ENCODE assay signal across 9 cellular contexts in genomic region chr16:87457724-87458423, GRCh38. TPM values are rescaled to one million over a fixed set of nuclear protein-coding genes. Genes with fewer than 3 reads are reported as not detected.
DNase-seq lines count a peak whose midpoint lies in the region; ATAC-seq and TF ChIP-seq lines count a peak whose summit lies in the region.
"Had no signal": no experiment of that assay in that cellular context is flagged by ENCODE, and none has a peak within 500 bp of the region (broad histone marks: within the 10 kb centered on the region; RNA-seq: fewer than 3 reads in every experiment).

No MANE protein-coding gene starts in this region.

- H3K4me1 ChIP-seq in breast epithelium (peaks cover 0 to 8% of the 10 kb centered on the region in 2 donors), psoas muscle (peaks cover 17% of the 10 kb centered on the region)

- no peaks in the 10 kb centered on the region for H3K36me3 ChIP-seq in breast epithelium
- H3K36me3 ChIP-seq in psoas muscle (ENCODE audit: insufficient read depth in 1 of 2, low read depth in 1 of 2) = peaks cover 0 to 36% of the 10 kb centered on the region in 2 donors

- TF ChIP-seq CTCF in breast epithelium (IDR thresholded peaks at IDR 0.05) (no peak), psoas muscle (IDR thresholded peaks at IDR 0.05) (no peak)

- H3K9me3 ChIP-seq in breast epithelium (no peaks in the 10 kb centered on the region), psoas muscle (no peaks in the 10 kb centered on the region)
- H3K9me3 ChIP-seq: heart right ventricle had no signal

- DNase-seq in COLO829 (ENCODE audit: low spot score) (peak; percentile 94), NCI-H226 (peak; percentile 87), breast epithelium (ENCODE audit: low spot score in 2 of 2) (peak in 1 of 2 donors; percentile 57), psoas muscle (no peak), C1 segment of cervical spinal cord (lab: John Stamatoyannopoulos, UW) (no peak), mucosa of gallbladder (ENCODE audit: low spot score) (no peak), NCI-H2196 (lab: John Stamatoyannopoulos, UW; ENCODE audit: unreplicated experiment) (no peak)
- DNase-seq: heart right ventricle had no signal

- ATAC-seq in psoas muscle (peak in 3 of 4 donors; percentile 48 to 75 (median 53)), HG02870 (IDR thresholded peaks at IDR 0.05; ENCODE audit: unreplicated experiment) (no peak)

- H3K27me3 ChIP-seq in breast epithelium (no peaks in the 10 kb centered on the region), psoas muscle (ENCODE audit: insufficient read depth in 3 of 3, low read length in 2 of 3) (no peaks in the 10 kb centered on the region)
- H3K27me3 ChIP-seq: heart right ventricle had no signal

- H3K4me3 ChIP-seq in breast epithelium (no peak overlapping the region), psoas muscle (no peak overlapping the region)
- H3K4me3 ChIP-seq: heart right ventricle had no signal

- H3K27ac ChIP-seq in breast epithelium (peak overlapping the region; percentile 73 to 79), psoas muscle (no peak overlapping the region)

- intact Hi-C loops in breast epithelium (cut with DNase I; ENCODE audit: low total_unique reads) = no loop called here
- intact Hi-C loops in psoas muscle (cut with DNase I) = no loop called here

- no peak for TF ChIP-seq POLR2A in breast epithelium (IDR thresholded peaks at IDR 0.05)

- 66 to 70% (median 68%) methylated on average over 22 of the region's 22 CpGs for WGBS in psoas muscle, 3 donors

RNA-seq across cellular contexts. Expression of gene ZCCHC14, which starts 35.0 kb away (rescaled TPM):
- 10 to 100 TPM; 15.2 to 21.0 (median 18.7) TPM for total RNA-seq in breast epithelium
- 10 to 100 TPM; 14.6 to 17.3 (median 15.8) TPM for total RNA-seq in psoas muscle
- 10 to 100 TPM in 1 of 3 donors, 1 to 10 TPM in 2; 5.8 to 12.1 (median 6.0) TPM for polyA plus RNA-seq in psoas muscle
- 25.1 TPM for total RNA-seq in mucosa of gallbladder

Comparison
In these comparisons a context has a peak if more than half of its experiments do, and no peak if none do; other contexts are left out.
1. DNase-seq: peak in COLO829 (single experiment) and NCI-H226 (single experiment); none in psoas muscle (0 of 2), C1 segment of cervical spinal cord (0 of 14), mucosa of gallbladder (single experiment) and NCI-H2196 (single experiment).